ENCODE assay signal across 8 cellular contexts in genomic region chr18:55489742-55490055, GRCh38.
DNase-seq lines count a peak whose midpoint lies in the region; ATAC-seq and TF ChIP-seq lines count a peak whose summit lies in the region.

No MANE protein-coding gene starts in this region.

- TF ChIP-seq CTCF in SK-N-SH (IDR thresholded peaks at IDR 0.05) (no peak), esophagus squamous epithelium (IDR thresholded peaks at IDR 0.05) (no peak), PC-9 (conservative IDR thresholded peaks at IDR 0.05) (no peak)

- POLR2A ChIA-PET in SK-N-SH (lab: Yijun Ruan, JAX): no interaction called here
- POLR2A ChIA-PET in PC-9 (lab: Charles Lee; ENCODE audit: unreplicated experiment): no interaction called here

- H2AFZ ChIP-seq in SK-N-SH (ENCODE audit: low read depth) (no peak overlapping the region), PC-9 (no peak overlapping the region)

- CTCF ChIA-PET in SK-N-SH (lab: Yijun Ruan, JAX) (interaction anchor here (1.0 to 3.1 kb wide), 5 partner anchors 10 to 290 kb away, joined by 3 to 14 read pairs (median 3); no protein-coding TSS in a partner anchor), PC-9 (lab: Charles Lee) (no interaction called here)

- H3K4me2 ChIP-seq in SK-N-SH: peak overlapping the region; percentile 50
- H3K4me2 ChIP-seq in PC-9: no peak overlapping the region

- 22% methylated on average over 8 of the region's 8 CpGs for WGBS in SK-N-SH (ENCODE audit: low lambda C conversion rate)
- WGBS in esophagus squamous epithelium, 2 donors: 54 to 77% methylated on average over 8 of the region's 8 CpGs

- peaks cover 11% of the 10 kb centered on the region for H3F3A ChIP-seq in SK-N-SH (replicated peaks; ENCODE audit: insufficient read depth)
- H3F3A ChIP-seq in PC-9 (ENCODE audit: insufficient read depth, low read depth): no peaks in the 10 kb centered on the region

- H3K9me2 ChIP-seq in SK-N-SH (no peaks in the 10 kb centered on the region), PC-9 (ENCODE audit: insufficient read depth) (no peaks in the 10 kb centered on the region; the same call in 1 of the 2 replicates)

- TF ChIP-seq RAD21 in SK-N-SH (IDR thresholded peaks at IDR 0.05; ENCODE audit: low read length): no peak; the same call in 1 of the 2 replicates

- H3K4me3 ChIP-seq in SK-N-SH (ENCODE audit: low read depth in 2 of 2, low read length in 1 of 2) (no peak overlapping the region), esophagus squamous epithelium (no peak overlapping the region), PC-9 (no peak overlapping the region)

- BruUV-seq in PC-9 (replicated peaks; lab: Mats Ljungman, UMichigan): no TSS peak

- H3K79me2 ChIP-seq in SK-N-SH (ENCODE audit: insufficient read depth): peaks cover 97% of the 10 kb centered on the region
- no peaks in the 10 kb centered on the region for H3K79me2 ChIP-seq in PC-9 (ENCODE audit: low read depth)

- peak in 1 of 2 experiments; percentile 88; a peak in 2 of 4 replicates for TF ChIP-seq EP300 in SK-N-SH (IDR thresholded peaks at IDR 0.05; ENCODE audit: borderline replicate concordance in 1 of 2, low read depth in 1 of 2, low read length in 1 of 2)

- H4K20me1 ChIP-seq in SK-N-SH (ENCODE audit: insufficient read depth): no peaks in the 10 kb centered on the region
- no peaks in the 10 kb centered on the region for H4K20me1 ChIP-seq in PC-9 (ENCODE audit: insufficient read depth)

- H3K9ac ChIP-seq in SK-N-SH: no peak overlapping the region

- peak; percentile 14 to 25 for DNase-seq in stimulated activated CD4-positive, alpha-beta T cell treated with anti-CD3 and anti-CD28 coated beads, Interleukin-15, amount 100 ng/mL, for 48 hours (ENCODE audit: low read depth in 2 of 2)
- no peak for DNase-seq in stimulated activated CD4-positive, alpha-beta T cell treated with anti-CD3 and anti-CD28 coated beads, Interleukin-12 subunit alpha, Interleukin-12 subunit beta, amount 100 ng/mL, for 4 hours
- DNase-seq in SK-N-SH (peak; percentile 46), germinal center (ENCODE audit: low spot score) (no peak), esophagus squamous epithelium (lab: John Stamatoyannopoulos, UW) (no peak), PC-9 (no peak)
- peak; percentile 6 to 29 (median 12) for DNase-seq in stimulated activated CD4-positive, alpha-beta T cell treated with anti-CD3 and anti-CD28 coated beads, TNF-alpha, amount 100 ng/mL, for 48 hours (ENCODE audit: low read depth in 3 of 3)

- H3K36me3 ChIP-seq in SK-N-SH (replicated peaks in 1 of 2; ENCODE audit: control insufficient read depth in 1 of 2, insufficient read depth in 2 of 2, low read length in 1 of 2) (no peaks in the 10 kb centered on the region), esophagus squamous epithelium (no peaks in the 10 kb centered on the region), PC-9 (ENCODE audit: low read depth) (no peaks in the 10 kb centered on the region)

- H3K9me3 ChIP-seq in SK-N-SH (no peaks in the 10 kb centered on the region), esophagus squamous epithelium (no peaks in the 10 kb centered on the region), PC-9 (ENCODE audit: insufficient read depth, low read depth) (no peaks in the 10 kb centered on the region)

- H3K27me3 ChIP-seq in SK-N-SH (ENCODE audit: insufficient read depth) (no peaks in the 10 kb centered on the region), esophagus squamous epithelium (no peaks in the 10 kb centered on the region), PC-9 (ENCODE audit: insufficient read depth, low read depth) (no peaks in the 10 kb centered on the region)

- TF ChIP-seq POLR2A in esophagus squamous epithelium (IDR thresholded peaks at IDR 0.05): no peak

- H3K27ac ChIP-seq in SK-N-SH (ENCODE audit: low read depth in 2 of 2, low read length in 1 of 2) (peak overlapping the region; percentile 28 to 91; a peak in 3 of 4 replicates), esophagus squamous epithelium (no peak overlapping the region), PC-9 (no peak overlapping the region)

- H3K4me1 ChIP-seq in SK-N-SH (ENCODE audit: control insufficient read depth in 1 of 2, insufficient read depth in 2 of 2, low read depth in 1 of 2, low read length in 1 of 2): peaks cover 27 to 34% of the 10 kb centered on the region in 2 experiments
- peaks cover 0 to 14% (median 8%) of the 10 kb centered on the region in 3 donors for H3K4me1 ChIP-seq in esophagus squamous epithelium
- no peaks in the 10 kb centered on the region for H3K4me1 ChIP-seq in PC-9 (replicated peaks; ENCODE audit: insufficient read depth)

- intact Hi-C loops in esophagus squamous epithelium (cut with DNase I): no loop called here
- intact Hi-C loops in PC-9 (cut with micrococcal nuclease; ENCODE audit: unreplicated experiment): no loop called here

- ATAC-seq in HG03460 (IDR thresholded peaks at IDR 0.05; ENCODE audit: unreplicated experiment): peak; percentile 69

TF ChIP-seq in SK-N-SH, 30 proteins besides CTCF, POLR2A, EP300 and RAD21:
- TF ChIP-seq FOXJ3 (CRISPR knock-in tag; IDR thresholded peaks at IDR 0.05) (peak; percentile 79; the same call in 1 of the 2 replicates), SMC3 (IDR thresholded peaks at IDR 0.05; ENCODE audit: low read depth, low read length) (no peak), ELF1 (IDR thresholded peaks at IDR 0.05) (no peak), YY1 (IDR thresholded peaks at IDR 0.05; ENCODE audit: low read depth) (no peak), MEF2A (IDR thresholded peaks at IDR 0.05; ENCODE audit: borderline replicate concordance, low read depth) (no peak), ZBTB33 (IDR thresholded peaks at IDR 0.05; ENCODE audit: borderline replicate concordance, low read depth) (no peak), NRF1 (IDR thresholded peaks at IDR 0.05; ENCODE audit: low read depth, low read length) (no peak), EZH2phosphoT487 (IDR thresholded peaks at IDR 0.05; ENCODE audit: borderline replicate concordance, low read depth) (no peak), RXRA (IDR thresholded peaks at IDR 0.05; ENCODE audit: borderline replicate concordance, low read depth) (no peak), USF1 (IDR thresholded peaks at IDR 0.05; ENCODE audit: borderline replicate concordance, low read depth) (no peak), TCF12 (IDR thresholded peaks at IDR 0.05) (peak; percentile 50), SIN3A (IDR thresholded peaks at IDR 0.05; ENCODE audit: borderline replicate concordance, low read depth, low read length) (no peak), CHD2 (IDR thresholded peaks at IDR 0.05; ENCODE audit: low read length, partially characterized antibody) (peak; percentile 55), MXI1 (IDR thresholded peaks at IDR 0.05; ENCODE audit: low read depth, low read length) (peak; percentile 56; the same call in 1 of the 2 replicates), GATA2 (CRISPR knock-in tag; IDR thresholded peaks at IDR 0.05) (peak; percentile 60; the same call in 1 of the 2 replicates), RCOR1 (IDR thresholded peaks at IDR 0.05; ENCODE audit: low read length) (peak; percentile 58; the same call in 1 of the 2 replicates), JUND (IDR thresholded peaks at IDR 0.05) (no peak)
- TF ChIP-seq, protein P1, sequence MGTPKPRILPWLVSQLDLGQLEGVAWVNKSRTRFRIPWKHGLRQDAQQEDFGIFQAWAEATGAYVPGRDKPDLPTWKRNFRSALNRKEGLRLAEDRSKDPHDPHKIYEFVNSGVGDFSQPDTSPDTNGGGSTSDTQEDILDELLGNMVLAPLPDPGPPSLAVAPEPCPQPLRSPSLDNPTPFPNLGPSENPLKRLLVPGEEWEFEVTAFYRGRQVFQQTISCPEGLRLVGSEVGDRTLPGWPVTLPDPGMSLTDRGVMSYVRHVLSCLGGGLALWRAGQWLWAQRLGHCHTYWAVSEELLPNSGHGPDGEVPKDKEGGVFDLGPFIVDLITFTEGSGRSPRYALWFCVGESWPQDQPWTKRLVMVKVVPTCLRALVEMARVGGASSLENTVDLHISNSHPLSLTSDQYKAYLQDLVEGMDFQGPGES (IDR thresholded peaks at IDR 0.05; ENCODE audit: low read depth, low read length): no peak

Comparison
In these comparisons a context has a peak if more than half of its experiments do, and no peak if none do; other contexts are left out.
1. DNase-seq: peak in stimulated activated CD4-positive, alpha-beta T cell treated with anti-CD3 and anti-CD28 coated beads, Interleukin-15, amount 100 ng/mL, for 48 hours (2 of 2), SK-N-SH (single experiment) and stimulated activated CD4-positive, alpha-beta T cell treated with anti-CD3 and anti-CD28 coated beads, TNF-alpha, amount 100 ng/mL, for 48 hours (3 of 3); none in stimulated activated CD4-positive, alpha-beta T cell treated with anti-CD3 and anti-CD28 coated beads, Interleukin-12 subunit alpha, Interleukin-12 subunit beta, amount 100 ng/mL, for 4 hours (single experiment), germinal center (single experiment), esophagus squamous epithelium (single experiment) and PC-9 (0 of 2).
2. H3K27ac ChIP-seq: peak in SK-N-SH (2 of 2); none in esophagus squamous epithelium (0 of 4) and PC-9 (single experiment).